Comparison of ENCODE assay signal across 8 cellular contexts in the genomic region with DNA sequence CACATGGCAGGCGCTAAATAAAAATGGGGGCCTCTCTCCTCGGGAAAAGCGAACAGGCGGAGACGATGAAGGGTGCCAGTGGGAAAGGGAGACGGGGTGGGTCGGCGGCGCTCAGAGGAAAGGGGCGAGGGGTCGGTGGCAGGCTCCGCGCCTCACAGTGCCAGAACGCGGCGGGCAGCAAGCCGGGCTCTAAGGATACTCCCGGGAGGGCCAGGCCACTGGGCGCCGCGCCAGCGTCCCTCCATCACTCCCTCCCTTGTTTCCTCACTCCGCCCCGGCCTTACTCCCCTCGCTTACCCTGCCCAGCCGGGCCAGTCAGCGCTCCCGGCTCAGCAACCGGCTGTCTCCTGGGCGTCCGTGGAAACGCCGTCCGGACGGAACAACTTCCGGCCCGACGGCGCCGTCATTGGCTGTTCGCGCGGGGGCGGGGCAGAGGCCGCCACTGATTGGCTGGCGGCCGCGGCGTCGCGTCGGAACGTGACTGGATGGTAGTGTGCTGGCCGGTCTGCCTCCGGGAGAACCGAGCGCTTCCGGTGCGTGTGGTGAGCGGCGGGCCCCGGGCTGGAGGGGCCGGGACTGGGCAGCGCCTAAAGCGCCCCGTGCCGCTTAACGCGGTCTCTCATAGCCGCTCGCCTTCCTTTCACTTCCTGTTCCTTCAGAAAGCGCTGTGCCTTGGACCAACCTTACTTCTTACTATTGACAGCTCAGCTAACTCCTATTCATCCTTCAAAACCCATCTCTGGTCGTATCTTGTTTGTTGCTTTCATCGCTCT. TPM values are rescaled to one million over a fixed set of nuclear protein-coding genes. Genes with fewer than 3 reads are reported as not detected.
DNase-seq lines count a peak whose midpoint lies in the region; ATAC-seq and TF ChIP-seq lines count a peak whose summit lies in the region.

A gene (plus strand): TSS at position 523 of the 773 bp plus-strand sequence.

- peak within 1 kb of the TSS; percentile 99 for H3K14ac ChIP-seq in IMR-90 (replicated peaks; ENCODE audit: low read depth, low read length)

- H3K56ac ChIP-seq in IMR-90 (ENCODE audit: extremely low read depth, insufficient read depth, low read length), result peak within 1 kb of the TSS; percentile 100

- intact Hi-C loops in IMR-90 (cut with micrococcal nuclease) (loop anchor here (2.0 to 5.0 kb wide), 3 partner anchors 69 to 135 kb away; a partner anchor contains a TSS), OCI-LY7 (cut with micrococcal nuclease; ENCODE audit: unreplicated experiment) (loop anchor here (2.0 to 10.0 kb wide), 3 partner anchors 69 to 401 kb away; a partner anchor contains a TSS)

- TF ChIP-seq RAD21 in IMR-90 (IDR thresholded peaks at IDR 0.05; ENCODE audit: low read length), result no peak

- BruUV-seq in IMR-90 (replicated peaks; lab: Mats Ljungman, UMichigan), result no TSS peak
- no TSS peak for BruUV-seq in OCI-LY7 (replicated peaks; lab: Mats Ljungman, UMichigan)

- H2BK15ac ChIP-seq in IMR-90 (ENCODE audit: low read depth, low read length), result peak within 1 kb of the TSS; percentile 99

- TF ChIP-seq CTCF in IMR-90 (conservative IDR thresholded peaks at IDR 0.05; ENCODE audit: low read depth, low read length) (no peak), OCI-LY7 (conservative IDR thresholded peaks at IDR 0.05; ENCODE audit: low read length) (no peak), epithelial cell of esophagus (IDR thresholded peaks at IDR 0.05; ENCODE audit: insufficient read depth, low read depth, low read length, missing control alignments) (no peak)

- 1% methylated on average over 15 of the region's 74 CpGs; no CpG with 5 or more reads in 1 of the 2 experiments for WGBS in IMR-90 (ENCODE audit: extremely low coverage in 2 of 2, insufficient read length in 1 of 2), 2 experiments

- H3K9me3 ChIP-seq in IMR-90 (ENCODE audit: control insufficient read depth, insufficient read depth, low read length), result no peaks in the 10 kb centered on the region
- no peaks in the 10 kb centered on the region for H3K9me3 ChIP-seq in OCI-LY7 (ENCODE audit: low read length)

- in situ Hi-C loops in IMR-90 (cut with MboI; ENCODE audit: low sequenced_read_pairs), result no loop called here

- H3K79me2 ChIP-seq in OCI-LY7 (ENCODE audit: insufficient read depth, low read depth, low read length), result peaks cover 11% of the 10 kb centered on the region; the same call in 1 of the 2 replicates

- peak within 1 kb of the TSS; percentile 77 for H3K4me3 ChIP-seq in IMR-90 (ENCODE audit: insufficient read depth, low read depth, low read length)
- peak within 1 kb of the TSS; percentile 91 for H3K4me3 ChIP-seq in OCI-LY7 (ENCODE audit: low read depth, low read length, poor library complexity, severe bottlenecking)
- peak within 1 kb of the TSS; percentile 78 for H3K4me3 ChIP-seq in epithelial cell of esophagus (ENCODE audit: low read length)

- POLR2A ChIA-PET in IMR-90 (lab: Charles Lee; ENCODE audit: unreplicated experiment) (interaction anchor here (1.0 kb wide), 1 partner anchor 24 kb away, joined by 3 read pairs; no protein-coding TSS in a partner anchor), OCI-LY7 (lab: Charles Lee) (interaction anchor here (0.9 to 1.2 kb wide), 3 partner anchors 9 to 218 kb away, joined by 3 to 5 read pairs (median 4); no protein-coding TSS in a partner anchor)

- peak within 1 kb of the TSS; percentile 93 for H3K18ac ChIP-seq in IMR-90 (ENCODE audit: low read depth, low read length)

- H2BK120ac ChIP-seq in IMR-90 (ENCODE audit: low read depth, low read length), result peak within 1 kb of the TSS; percentile 97

- H3K36me3 ChIP-seq in IMR-90 (ENCODE audit: control insufficient read depth, insufficient read depth, low read length), result peaks cover 4% of the 10 kb centered on the region; the same call in 1 of the 2 replicates
- no peaks in the 10 kb centered on the region for H3K36me3 ChIP-seq in OCI-LY7 (ENCODE audit: insufficient read depth, low read length)

- H2AK5ac ChIP-seq in IMR-90 (ENCODE audit: low read depth, low read length), result peak within 1 kb of the TSS; percentile 99

- peak within 1 kb of the TSS; percentile 85 for H2BK20ac ChIP-seq in IMR-90 (ENCODE audit: low read depth, low read length)

- H3K9ac ChIP-seq in IMR-90 (ENCODE audit: low read depth, low read length), result peak within 1 kb of the TSS; percentile 99

- peak within 1 kb of the TSS; percentile 92 for H2AFZ ChIP-seq in IMR-90 (replicated peaks; ENCODE audit: low read length, poor library complexity)
- H2AFZ ChIP-seq in OCI-LY7 (ENCODE audit: low read length), result peak within 1 kb of the TSS; percentile 75

- peak within 1 kb of the TSS; percentile 96 to 98 for H4K8ac ChIP-seq in IMR-90 (ENCODE audit: low read depth in 2 of 2, low read length in 2 of 2)

- dilution Hi-C loops in IMR-90 (cut with HindIII; ENCODE audit: low sequenced_read_pairs, unreplicated experiment), result no loop called here

- peak within 1 kb of the TSS; percentile 96 for H3K27ac ChIP-seq in IMR-90 (ENCODE audit: insufficient read depth, low read length)
- H3K27ac ChIP-seq in OCI-LY7 (ENCODE audit: low read depth, low read length, poor library complexity, severe bottlenecking), result peak within 1 kb of the TSS; percentile 51

- peak within 1 kb of the TSS; percentile 99 for H3K23ac ChIP-seq in IMR-90 (ENCODE audit: low read depth, low read length)

- ATAC-seq in GM21529 (IDR thresholded peaks at IDR 0.05; ENCODE audit: unreplicated experiment) (peak; percentile 76), IMR-90 (ENCODE audit: low read depth) (peak; percentile 81)

- H3K9me1 ChIP-seq in IMR-90 (ENCODE audit: insufficient read depth, low read length), result peaks cover 13% of the 10 kb centered on the region

- no peaks in the 10 kb centered on the region for H3K27me3 ChIP-seq in IMR-90 (ENCODE audit: control insufficient read depth, insufficient read depth, low read length)

- H3K4me2 ChIP-seq in IMR-90 (ENCODE audit: low read depth, low read length), result peak within 1 kb of the TSS; percentile 90
- peak within 1 kb of the TSS; percentile 96 for H3K4me2 ChIP-seq in OCI-LY7 (ENCODE audit: low read length)

- peak within 1 kb of the TSS; percentile 86 for H2BK5ac ChIP-seq in IMR-90 (ENCODE audit: low read depth, low read length, poor library complexity, severe bottlenecking)

- H3K4me1 ChIP-seq in IMR-90 (ENCODE audit: control insufficient read depth, insufficient read depth, low read length), result peaks cover 11% of the 10 kb centered on the region
- H3K4me1 ChIP-seq in OCI-LY7 (ENCODE audit: insufficient read depth, low read length, poor library complexity, severe bottlenecking), result peaks cover 30% of the 10 kb centered on the region

- peak within 1 kb of the TSS; percentile 97 for H4K5ac ChIP-seq in IMR-90 (ENCODE audit: low read depth, low read length)

- CTCF ChIA-PET in IMR-90 (lab: Yijun Ruan, JAX), result interaction anchor here (1.0 kb wide), 1 partner anchor 8 kb away, joined by 4 read pairs; no protein-coding TSS in a partner anchor
- CTCF ChIA-PET in OCI-LY7 (lab: Charles Lee; ENCODE audit: unreplicated experiment), result no interaction called here

- H3K4ac ChIP-seq in IMR-90 (ENCODE audit: low read depth, low read length), result peak within 1 kb of the TSS; percentile 99

- peak within 1 kb of the TSS; percentile 99 for H4K91ac ChIP-seq in IMR-90 (ENCODE audit: insufficient read depth, low read depth, low read length)

- DNase-seq in DMS114 treated with DMSO at 0.1 percent for 48 hours (lab: John Stamatoyannopoulos, UW; ENCODE audit: unreplicated experiment), result peak; percentile 80
- DNase-seq in IMR-90, result peak; percentile 95
- peak; percentile 95 for DNase-seq in OCI-LY7 (ENCODE audit: low spot score)
- DNase-seq in activated T-cell treated with anti-CD3 and anti-CD28 coated beads for 24 hours (ENCODE audit: low read depth), result peak; percentile 89
- DNase-seq in epithelial cell of esophagus (ENCODE audit: low read depth), result peak; percentile 97
- DNase-seq in mucosa of gallbladder (ENCODE audit: low spot score), result peak; percentile 94
- DNase-seq in stimulated activated CD8-positive, alpha-beta memory T cell treated with anti-CD3 and anti-CD28 coated beads, Interleukin-4, amount 100 ng/mL, for 24 hours (ENCODE audit: low read depth), result peak; percentile 91

- H4K20me1 ChIP-seq in IMR-90 (ENCODE audit: insufficient read depth, low read length) (peaks cover 11% of the 10 kb centered on the region; the same call in 1 of the 2 replicates), OCI-LY7 (ENCODE audit: insufficient read depth, low read length) (no peaks in the 10 kb centered on the region)

- peak within 1 kb of the TSS; percentile 91 for H2AK9ac ChIP-seq in IMR-90 (replicated peaks; ENCODE audit: low read depth, low read length, poor library complexity)

- H3K9me2 ChIP-seq in OCI-LY7 (ENCODE audit: insufficient read depth, low read length), result no peaks in the 10 kb centered on the region

- peak; percentile 96 for TF ChIP-seq POLR2A in IMR-90 (IDR thresholded peaks at IDR 0.05; ENCODE audit: low read depth, low read length)

- peaks cover 18 to 57% of the 10 kb centered on the region in 2 experiments for H3K79me1 ChIP-seq in IMR-90 (ENCODE audit: low read depth in 1 of 2, low read length in 2 of 2)

TF ChIP-seq in IMR-90, 13 proteins besides CTCF, POLR2A, EP300 and RAD21 (continues in another document):
- peak; percentile 86; the same call in 1 of the 2 replicates for TF ChIP-seq MAZ (IDR thresholded peaks at IDR 0.05; ENCODE audit: borderline replicate concordance, low read depth, low read length)
- TF ChIP-seq RFX5 (IDR thresholded peaks at IDR 0.05; ENCODE audit: low read depth, low read length), result no peak
- peak; percentile 41; the same call in 1 of the 2 replicates for TF ChIP-seq CEBPB (IDR thresholded peaks at IDR 0.05; ENCODE audit: low read depth, low read length)
- peak; percentile 69 for TF ChIP-seq MXI1 (IDR thresholded peaks at IDR 0.05; ENCODE audit: borderline replicate concordance, low read depth, low read length)
- TF ChIP-seq, protein P1, sequence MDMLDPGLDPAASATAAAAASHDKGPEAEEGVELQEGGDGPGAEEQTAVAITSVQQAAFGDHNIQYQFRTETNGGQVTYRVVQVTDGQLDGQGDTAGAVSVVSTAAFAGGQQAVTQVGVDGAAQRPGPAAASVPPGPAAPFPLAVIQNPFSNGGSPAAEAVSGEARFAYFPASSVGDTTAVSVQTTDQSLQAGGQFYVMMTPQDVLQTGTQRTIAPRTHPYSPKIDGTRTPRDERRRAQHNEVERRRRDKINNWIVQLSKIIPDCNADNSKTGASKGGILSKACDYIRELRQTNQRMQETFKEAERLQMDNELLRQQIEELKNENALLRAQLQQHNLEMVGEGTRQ (IDR thresholded peaks at IDR 0.05; ENCODE audit: low read depth, low read length), result 0 out of 2 replicates have a peak, but pooled peaks have one; percentile 46
- TF ChIP-seq FOS (IDR thresholded peaks at IDR 0.05; ENCODE audit: low read depth, low read length), result 0 out of 2 replicates have a peak, but pooled peaks have one; percentile 24
- 0 out of 2 replicates have a peak, but pooled peaks have one; percentile 24 for TF ChIP-seq CHD1 (IDR thresholded peaks at IDR 0.05; ENCODE audit: low read depth, low read length)

RNA-seq across cellular contexts. Expression of the gene that starts here (rescaled TPM):
- total RNA-seq in IMR-90 (2012; rRNA removed) (22.5 and 25.8 TPM in 2 replicates), OCI-LY7 (2022) (8.2 and 8.9 TPM in 2 replicates), mucosa of gallbladder (10.4 TPM)
- polyA plus RNA-seq in IMR-90 (2012; rRNA removed), result 16.6 and 16.9 TPM in 2 replicates
- 14.0 and 18.1 TPM in 2 replicates for polyA plus RNA-seq in IMR-90 (2012; cell fraction: cytosol; rRNA removed)
- polyA plus RNA-seq in IMR-90 (2012; cell fraction: nucleus; rRNA removed; ENCODE audit: low replicate concordance), result 9.9 and 11.9 TPM in 2 replicates
- total RNA-seq in OCI-LY7 (2014; rRNA removed; shearing (Covaris generic)), result 6.5 and 8.5 TPM in 2 replicates

Comparison
In these comparisons a context has a peak if more than half of its experiments do, and no peak if none do; other contexts are left out.
1. Peak in every context shown above with its lines: DNase-seq, ATAC-seq, H3K4me3 ChIP-seq and H3K27ac ChIP-seq.